ENCODE assay signal across 17 cellular contexts in the genomic region with DNA sequence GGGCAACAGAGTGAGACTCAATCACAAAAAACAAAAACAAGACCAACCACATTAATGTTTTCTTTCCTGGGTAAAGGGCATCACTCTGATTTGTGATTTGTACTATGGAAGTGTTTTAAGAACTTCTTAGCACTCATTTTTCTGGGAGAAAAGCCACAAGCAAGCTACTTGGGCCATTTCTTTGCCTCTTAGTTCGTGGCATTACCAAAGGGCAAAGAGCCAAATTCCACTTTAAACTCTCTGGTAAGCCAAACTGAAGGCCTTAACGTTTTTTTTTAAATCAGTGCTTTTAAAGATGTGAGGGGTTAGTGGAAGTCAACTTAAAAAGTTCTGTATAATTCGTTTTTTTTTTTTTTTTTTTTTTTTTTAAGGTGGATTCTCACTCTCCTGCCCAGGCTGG. TPM values are rescaled to one million over a fixed set of nuclear protein-coding genes. Genes with fewer than 3 reads are reported as not detected.
DNase-seq lines count a peak whose midpoint lies in the region; ATAC-seq and TF ChIP-seq lines count a peak whose summit lies in the region.
"Had no signal": no experiment of that assay in that cellular context is flagged by ENCODE, and none has a peak within 500 bp of the region (broad histone marks: within the 10 kb centered on the region; RNA-seq: fewer than 3 reads in every experiment).

No MANE protein-coding gene starts in this region.

- H3K4me3 ChIP-seq in lower lobe of right lung (no peak overlapping the region), SK-N-SH (ENCODE audit: low read depth in 2 of 2, low read length in 1 of 2) (no peak overlapping the region)
- H3K4me3 ChIP-seq: BLaER1, HAP-1 had no signal

- no peaks in the 10 kb centered on the region for H4K20me1 ChIP-seq in SK-N-SH (ENCODE audit: insufficient read depth)
- H4K20me1 ChIP-seq: BLaER1 had no signal

- ATAC-seq in lower lobe of right lung (no peak), GM19397 (IDR thresholded peaks at IDR 0.05; ENCODE audit: unreplicated experiment) (no peak), HG02970 (IDR thresholded peaks at IDR 0.05; ENCODE audit: low FRiP score, unreplicated experiment) (no peak)

- H2AFZ ChIP-seq in SK-N-SH (ENCODE audit: low read depth) = no peak overlapping the region

- H3K27me3 ChIP-seq in lower lobe of right lung (ENCODE audit: low read depth) = no peaks in the 10 kb centered on the region
- H3K27me3 ChIP-seq in SK-N-SH (ENCODE audit: insufficient read depth) = no peaks in the 10 kb centered on the region; the same call in 1 of the 2 replicates
- H3K27me3 ChIP-seq: BLaER1 had no signal

- H3K4me1 ChIP-seq in lower lobe of right lung (peaks cover 9% of the 10 kb centered on the region), SK-N-SH (ENCODE audit: control insufficient read depth in 1 of 2, insufficient read depth in 2 of 2, low read depth in 1 of 2, low read length in 1 of 2) (no peaks in the 10 kb centered on the region)
- H3K4me1 ChIP-seq: BLaER1 had no signal

- no peak for TF ChIP-seq EP300 in SK-N-SH (IDR thresholded peaks at IDR 0.05; ENCODE audit: borderline replicate concordance in 1 of 2, low read depth in 1 of 2, low read length in 1 of 2)

- no peak overlapping the region for H3K4me2 ChIP-seq in SK-N-SH
- H3K4me2 ChIP-seq: BLaER1 had no signal

- no peak overlapping the region for H3K9ac ChIP-seq in SK-N-SH
- H3K9ac ChIP-seq: BLaER1 had no signal

- peak overlapping the region; percentile 55 for H3K27ac ChIP-seq in lower lobe of right lung
- no peak overlapping the region for H3K27ac ChIP-seq in SK-N-SH (ENCODE audit: low read depth in 2 of 2, low read length in 1 of 2)
- H3K27ac ChIP-seq: BLaER1 had no signal

- H3K9me2 ChIP-seq in SK-N-SH = no peaks in the 10 kb centered on the region

- H3K36me3 ChIP-seq in lower lobe of right lung (peaks cover 31% of the 10 kb centered on the region), SK-N-SH (replicated peaks in 1 of 2; ENCODE audit: control insufficient read depth in 1 of 2, insufficient read depth in 2 of 2, low read length in 1 of 2) (peaks cover 15 to 26% of the 10 kb centered on the region in 2 experiments)

- H3F3A ChIP-seq in SK-N-SH (replicated peaks; ENCODE audit: insufficient read depth) = no peaks in the 10 kb centered on the region

- peak; percentile 61 for DNase-seq in DMS79 treated with DMSO at 0.1 percent for 48 hours (lab: John Stamatoyannopoulos, UW)
- DNase-seq in astrocyte of the hippocampus (ENCODE audit: low read depth, low spot score) = peak; percentile 58
- DNase-seq in lower lobe of right lung = no peak
- no peak for DNase-seq in SK-N-SH
- no peak for DNase-seq in activated T-cell treated with anti-CD3 and anti-CD28 coated beads for 4 hours
- DNase-seq: 8988T; Calu3; CD4-positive, alpha-beta memory T cell; GF-D8 had no signal

- POLR2A ChIA-PET in SK-N-SH (lab: Yijun Ruan, JAX) = no interaction called here

- H3K79me2 ChIP-seq in SK-N-SH (ENCODE audit: insufficient read depth) = no peaks in the 10 kb centered on the region

- TF ChIP-seq CTCF in lower lobe of right lung (IDR thresholded peaks at IDR 0.05) = no peak
- no peak for TF ChIP-seq CTCF in SK-N-SH (IDR thresholded peaks at IDR 0.05)

- CTCF ChIA-PET in SK-N-SH (lab: Yijun Ruan, JAX) = interaction anchor here (0.6 to 4.8 kb wide), 3 partner anchors 17 to 110 kb away, joined by 3 to 19 read pairs (median 6); no protein-coding TSS in a partner anchor

- TF ChIP-seq RAD21 in SK-N-SH (IDR thresholded peaks at IDR 0.05; ENCODE audit: low read length) = no peak

- H3K9me3 ChIP-seq in lower lobe of right lung = no peaks in the 10 kb centered on the region
- H3K9me3 ChIP-seq in SK-N-SH = no peaks in the 10 kb centered on the region
- H3K9me3 ChIP-seq: BLaER1, HAP-1 had no signal

- 39% methylated on average over 3 of the region's 3 CpGs for WGBS in SK-N-SH (ENCODE audit: low lambda C conversion rate)

- intact Hi-C loops in lower lobe of right lung (cut with DNase I) = no loop called here

TF ChIP-seq in SK-N-SH, 30 proteins besides CTCF, POLR2A, EP300 and RAD21:
- TF ChIP-seq MEF2A (IDR thresholded peaks at IDR 0.05; ENCODE audit: borderline replicate concordance, low read depth) (no peak), TEAD4 (IDR thresholded peaks at IDR 0.05; ENCODE audit: borderline replicate concordance, insufficient read depth) (no peak), NRF1 (IDR thresholded peaks at IDR 0.05; ENCODE audit: low read depth, low read length) (no peak), RFX5 (IDR thresholded peaks at IDR 0.05; ENCODE audit: low read length) (no peak), GATA2 (CRISPR knock-in tag; IDR thresholded peaks at IDR 0.05) (no peak)
- TF ChIP-seq, protein P1, sequence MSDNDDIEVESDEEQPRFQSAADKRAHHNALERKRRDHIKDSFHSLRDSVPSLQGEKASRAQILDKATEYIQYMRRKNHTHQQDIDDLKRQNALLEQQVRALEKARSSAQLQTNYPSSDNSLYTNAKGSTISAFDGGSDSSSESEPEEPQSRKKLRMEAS (IDR thresholded peaks at IDR 0.05; ENCODE audit: low read depth) = no peak
- TF ChIP-seq, protein P2, sequence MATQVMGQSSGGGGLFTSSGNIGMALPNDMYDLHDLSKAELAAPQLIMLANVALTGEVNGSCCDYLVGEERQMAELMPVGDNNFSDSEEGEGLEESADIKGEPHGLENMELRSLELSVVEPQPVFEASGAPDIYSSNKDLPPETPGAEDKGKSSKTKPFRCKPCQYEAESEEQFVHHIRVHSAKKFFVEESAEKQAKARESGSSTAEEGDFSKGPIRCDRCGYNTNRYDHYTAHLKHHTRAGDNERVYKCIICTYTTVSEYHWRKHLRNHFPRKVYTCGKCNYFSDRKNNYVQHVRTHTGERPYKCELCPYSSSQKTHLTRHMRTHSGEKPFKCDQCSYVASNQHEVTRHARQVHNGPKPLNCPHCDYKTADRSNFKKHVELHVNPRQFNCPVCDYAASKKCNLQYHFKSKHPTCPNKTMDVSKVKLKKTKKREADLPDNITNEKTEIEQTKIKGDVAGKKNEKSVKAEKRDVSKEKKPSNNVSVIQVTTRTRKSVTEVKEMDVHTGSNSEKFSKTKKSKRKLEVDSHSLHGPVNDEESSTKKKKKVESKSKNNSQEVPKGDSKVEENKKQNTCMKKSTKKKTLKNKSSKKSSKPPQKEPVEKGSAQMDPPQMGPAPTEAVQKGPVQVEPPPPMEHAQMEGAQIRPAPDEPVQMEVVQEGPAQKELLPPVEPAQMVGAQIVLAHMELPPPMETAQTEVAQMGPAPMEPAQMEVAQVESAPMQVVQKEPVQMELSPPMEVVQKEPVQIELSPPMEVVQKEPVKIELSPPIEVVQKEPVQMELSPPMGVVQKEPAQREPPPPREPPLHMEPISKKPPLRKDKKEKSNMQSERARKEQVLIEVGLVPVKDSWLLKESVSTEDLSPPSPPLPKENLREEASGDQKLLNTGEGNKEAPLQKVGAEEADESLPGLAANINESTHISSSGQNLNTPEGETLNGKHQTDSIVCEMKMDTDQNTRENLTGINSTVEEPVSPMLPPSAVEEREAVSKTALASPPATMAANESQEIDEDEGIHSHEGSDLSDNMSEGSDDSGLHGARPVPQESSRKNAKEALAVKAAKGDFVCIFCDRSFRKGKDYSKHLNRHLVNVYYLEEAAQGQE (IDR thresholded peaks at IDR 0.05; ENCODE audit: low read depth, low read length) = no peak
TF ChIP-seq in SK-N-SH: peak in this region for 0.

RNA-seq across cellular contexts. Expression of a gene that starts 36.9 kb away (rescaled TPM):
- 259 TPM for total RNA-seq in lower lobe of right lung
- 26.6 and 34.3 TPM in 2 replicates for polyA plus RNA-seq in SK-N-SH (2012; rRNA removed)
- polyA plus RNA-seq in SK-N-SH (2012; cell fraction: cytosol; rRNA removed) = 24.2 and 30.6 TPM in 2 replicates
- polyA plus RNA-seq in SK-N-SH (2012; cell fraction: nucleus; rRNA removed) = 31.5 and 42.9 TPM in 2 replicates

RNA-seq across cellular contexts. Expression of a gene that starts 37.9 kb away (rescaled TPM):
- 20.2 TPM for total RNA-seq in lower lobe of right lung
- polyA plus RNA-seq in SK-N-SH (2012; rRNA removed) = not detected in 2 replicates
- polyA plus RNA-seq in SK-N-SH (2012; cell fraction: cytosol; rRNA removed) = not detected in 2 replicates
- not detected in 2 replicates for polyA plus RNA-seq in SK-N-SH (2012; cell fraction: nucleus; rRNA removed)
- total RNA-seq: A673; Calu3; CD4-positive, alpha-beta memory T cell; H4 had no signal
- polyA plus RNA-seq: AG04450; CD14-positive monocyte; CD4-positive, alpha-beta memory T cell had no signal

Comparison
In these comparisons a context has a peak if more than half of its experiments do, and no peak if none do; other contexts are left out.
1. DNase-seq: peak in DMS79 treated with DMSO at 0.1 percent for 48 hours (single experiment) and astrocyte of the hippocampus (single experiment); none in lower lobe of right lung (single experiment), SK-N-SH (single experiment) and activated T-cell treated with anti-CD3 and anti-CD28 coated beads for 4 hours (single experiment).